In genomic region chr5:170631471-170632195, GRCh38 we compare ENCODE assay signal across 11 cellular contexts.
DNase-seq lines count a peak whose midpoint lies in the region; ATAC-seq and TF ChIP-seq lines count a peak whose summit lies in the region.
"Had no signal": no experiment of that assay in that cellular context is flagged by ENCODE, and none has a peak within 500 bp of the region (broad histone marks: within the 10 kb centered on the region; RNA-seq: fewer than 3 reads in every experiment).

No MANE protein-coding gene starts in this region.

- no peaks in the 10 kb centered on the region for H3K36me3 Mint-ChIP-seq in activated T-helper 17 cell treated with anti-CD3 and anti-CD28 coated beads, Interleukin-2, amount 50 U/mL, for 72 hours (ENCODE audit: low read depth)

- H3K4me1 Mint-ChIP-seq in activated T-helper 17 cell treated with anti-CD3 and anti-CD28 coated beads, Interleukin-2, amount 50 U/mL, for 72 hours, result peaks cover 13% of the 10 kb centered on the region

- H3K36me3 ChIP-seq in right lobe of liver (no peaks in the 10 kb centered on the region), aorta (ENCODE audit: control insufficient read depth in 1 of 2, insufficient read depth in 2 of 2, low read length in 1 of 2) (no peaks in the 10 kb centered on the region)
- H3K36me3 ChIP-seq: BLaER1 had no signal

- H3K27me3 Mint-ChIP-seq in activated T-helper 17 cell treated with anti-CD3 and anti-CD28 coated beads, Interleukin-2, amount 50 U/mL, for 72 hours, result peaks cover 9% of the 10 kb centered on the region

- H3K9me3 Mint-ChIP-seq in activated T-helper 17 cell treated with anti-CD3 and anti-CD28 coated beads, Interleukin-2, amount 50 U/mL, for 72 hours, result no peaks in the 10 kb centered on the region
- H3K9me3 Mint-ChIP-seq: activated CD4-positive, alpha-beta T cell treated with anti-CD3 and anti-CD28 coated beads, Interleukin-2, amount 10 ng/mL, durations not matched to agents 7 days and 5 days had no signal

- H3K9me3 ChIP-seq in right lobe of liver, result no peaks in the 10 kb centered on the region
- H3K9me3 ChIP-seq in aorta (ENCODE audit: control insufficient read depth, low read length), result no peaks in the 10 kb centered on the region
- H3K9me3 ChIP-seq: BLaER1 had no signal

- H3K27ac ChIP-seq in right lobe of liver (no peak overlapping the region), aorta (ENCODE audit: low read depth in 1 of 2, low read length in 2 of 2) (peak overlapping the region in 1 of 2 donors; percentile 28)
- H3K27ac ChIP-seq: BLaER1 had no signal

- peak in 1 of 4 donors; percentile 28 for TF ChIP-seq CTCF in right lobe of liver (IDR thresholded peaks at IDR 0.05)

- no peak overlapping the region for H3K4me3 Mint-ChIP-seq in activated T-helper 17 cell treated with anti-CD3 and anti-CD28 coated beads, Interleukin-2, amount 50 U/mL, for 72 hours
- H3K4me3 Mint-ChIP-seq: activated CD4-positive, alpha-beta T cell treated with anti-CD3 and anti-CD28 coated beads, Interleukin-2, amount 10 ng/mL, durations not matched to agents 7 days and 5 days had no signal

- H3K27ac Mint-ChIP-seq in activated T-helper 17 cell treated with anti-CD3 and anti-CD28 coated beads, Interleukin-2, amount 50 U/mL, for 72 hours, result no peak overlapping the region
- H3K27ac Mint-ChIP-seq: activated CD4-positive, alpha-beta T cell treated with anti-CD3 and anti-CD28 coated beads, Interleukin-2, amount 10 ng/mL, durations not matched to agents 7 days and 5 days had no signal

- H3K27me3 ChIP-seq in right lobe of liver (peaks cover 0 to 6% of the 10 kb centered on the region in 2 donors), aorta (ENCODE audit: control insufficient read depth in 1 of 2, insufficient read depth in 2 of 2, low read length in 1 of 2) (no peaks in the 10 kb centered on the region)
- H3K27me3 ChIP-seq: BLaER1 had no signal

- 23% methylated on average over 4 of the region's 15 CpGs for WGBS in right lobe of liver (ENCODE audit: insufficient coverage, low coverage, low lambda C conversion rate, missing lambda C conversion rate)
- WGBS in aorta, 2 donors, result 18 to 20% methylated on average over 15 of the region's 15 CpGs

- peak; percentile 7 to 37 (median 22) for ATAC-seq in right lobe of liver
- peak; percentile 53 for ATAC-seq in aorta (ENCODE audit: low FRiP score)
- ATAC-seq in activated T-helper 17 cell treated with anti-CD3 and anti-CD28 coated beads, Interleukin-2, amount 50 U/mL, for 72 hours (replicated peaks), result no peak
- ATAC-seq in HG02981 (IDR thresholded peaks at IDR 0.05; ENCODE audit: unreplicated experiment), result no peak

- no peak for TF ChIP-seq POLR2A in right lobe of liver (IDR thresholded peaks at IDR 0.05)

- no peak overlapping the region for H3K4me3 ChIP-seq in right lobe of liver
- no peak overlapping the region for H3K4me3 ChIP-seq in aorta (ENCODE audit: low read length in 2 of 2)
- H3K4me3 ChIP-seq: BLaER1 had no signal

- intact Hi-C loops in right lobe of liver (cut with DNase I), result loop anchor here in 1 of 2 donors (5.0 kb wide), 1 partner anchor 194 kb away; no protein-coding TSS in a partner anchor
- intact Hi-C loops in aorta (cut with DNase I), result loop anchor here (2.0 to 10.0 kb wide), 5 partner anchors 27 to 359 kb away; no protein-coding TSS in a partner anchor

- H3K4me1 ChIP-seq in right lobe of liver (peaks cover 0 to 5% (median 1%) of the 10 kb centered on the region in 4 donors), aorta (ENCODE audit: control insufficient read depth in 1 of 2, insufficient read depth in 2 of 2, low read length in 2 of 2) (no peaks in the 10 kb centered on the region)

- DNase-seq in activated effector memory CD4-positive, alpha-beta T cell treated with anti-CD3 and anti-CD28 coated beads, Interleukin-2, amount 50 U/mL, for 16 hours, result peak; percentile 60
- DNase-seq in activated effector memory CD4-positive, alpha-beta T cell treated with Interleukin-2 at 50 U/mL for 16 hours, result no peak
- DNase-seq in cerebellar cortex (ENCODE audit: low spot score) (peak; percentile 37), right lobe of liver (no peak), aorta (peak; percentile 70 to 82), NCI-H1105 (lab: John Stamatoyannopoulos, UW) (no peak)
- DNase-seq: activated CD4-positive, alpha-beta T cell treated with anti-CD3 and anti-CD28 coated beads, Interleukin-2, amount 10 ng/mL, durations not matched to agents 7 days and 5 days; cortex of kidney had no signal

Comparison
In these comparisons a context has a peak if more than half of its experiments do, and no peak if none do; other contexts are left out.
1. DNase-seq: peak in activated effector memory CD4-positive, alpha-beta T cell treated with anti-CD3 and anti-CD28 coated beads, Interleukin-2, amount 50 U/mL, for 16 hours (single experiment), cerebellar cortex (single experiment) and aorta (2 of 2); none in activated effector memory CD4-positive, alpha-beta T cell treated with Interleukin-2 at 50 U/mL for 16 hours (single experiment), right lobe of liver (0 of 3) and NCI-H1105 (single experiment).
2. ATAC-seq: peak in right lobe of liver (4 of 4) and aorta (single experiment); none in activated T-helper 17 cell treated with anti-CD3 and anti-CD28 coated beads, Interleukin-2, amount 50 U/mL, for 72 hours (single experiment) and HG02981 (single experiment).